16 cellular contexts compared by ENCODE assay signal in genomic region chr16:65044861-65045260, GRCh38.
DNase-seq lines count a peak whose midpoint lies in the region; ATAC-seq lines count a peak whose summit lies in the region.
"Had no signal": no experiment of that assay in that cellular context is flagged by ENCODE, and none has a peak within 500 bp of the region (broad histone marks: within the 10 kb centered on the region; RNA-seq: fewer than 3 reads in every experiment).

No MANE protein-coding gene starts in this region.

- CTCF ChIA-PET in activated CD4-positive, alpha-beta T cell treated with anti-CD3 and anti-CD28 coated beads for 36 hours (lab: Charles Lee) = no interaction called here

- ATAC-seq in HG03354 (IDR thresholded peaks at IDR 0.05; ENCODE audit: poor library complexity, severe bottlenecking, unreplicated experiment) = no peak
- no peak for ATAC-seq in stimulated activated effector memory CD8-positive, alpha-beta T cell treated with anti-CD3 and anti-CD28 coated beads, Interleukin-12 subunit alpha, Interleukin-12 subunit beta, amount 100 ng/mL, for 72 hours
- no peak for ATAC-seq in activated CD4-positive, alpha-beta T cell treated with anti-CD3 and anti-CD28 coated beads for 36 hours
- ATAC-seq: stimulated activated naive CD8-positive, alpha-beta T cell treated with anti-CD3 and anti-CD28 coated beads, Interleukin-15, Interleukin-2, amounts not matched to agents 100 U/mL and 50 U/mL, for 24 hours; T-cell had no signal

- DNase-seq in AG08396 (ENCODE audit: low spot score) (peak; percentile 47), OCI-M1 (lab: John Stamatoyannopoulos, UW) (peak; percentile 50), myocyte (ENCODE audit: low read depth) (peak; percentile 63)
- DNase-seq in stimulated activated effector memory CD8-positive, alpha-beta T cell treated with anti-CD3 and anti-CD28 coated beads, Interleukin-12 subunit alpha, Interleukin-12 subunit beta, amount 100 ng/mL, for 72 hours (ENCODE audit: low spot score in 2 of 2) = no peak
- DNase-seq in stimulated activated CD4-positive, alpha-beta T cell treated with anti-CD3 and anti-CD28 coated beads, Interleukin-2, amount 100 ng/mL, for 48 hours = no peak
- DNase-seq in activated CD4-positive, alpha-beta T cell treated with anti-CD3 and anti-CD28 coated beads for 36 hours = no peak
- DNase-seq: AML-193; DMS 273 treated with DMSO at 0.1 percent for 48 hours; sigmoid colon; stimulated activated naive CD8-positive, alpha-beta T cell treated with anti-CD3 and anti-CD28 coated beads, Interleukin-15, Interleukin-2, amounts not matched to agents 100 U/mL and 50 U/mL, for 24 hours; T-cell; WERI-Rb-1 had no signal

- peaks cover 18% of the 10 kb centered on the region for H3K9me3 Mint-ChIP-seq in stimulated activated effector memory CD8-positive, alpha-beta T cell treated with anti-CD3 and anti-CD28 coated beads, Interleukin-12 subunit alpha, Interleukin-12 subunit beta, amount 100 ng/mL, for 72 hours
- H3K9me3 Mint-ChIP-seq in activated CD4-positive, alpha-beta T cell treated with anti-CD3 and anti-CD28 coated beads for 36 hours (ENCODE audit: low read depth) = peaks cover 13% of the 10 kb centered on the region

- H3K4me1 Mint-ChIP-seq in stimulated activated effector memory CD8-positive, alpha-beta T cell treated with anti-CD3 and anti-CD28 coated beads, Interleukin-12 subunit alpha, Interleukin-12 subunit beta, amount 100 ng/mL, for 72 hours = no peaks in the 10 kb centered on the region
- H3K4me1 Mint-ChIP-seq in activated CD4-positive, alpha-beta T cell treated with anti-CD3 and anti-CD28 coated beads for 36 hours = no peaks in the 10 kb centered on the region
- H3K4me1 Mint-ChIP-seq: activated naive CD4-positive, alpha-beta T cell treated with anti-CD3 and anti-CD28 coated beads, Interleukin-2, amount 50 U/mL, for 24 hours; T-cell had no signal

- H3K36me3 Mint-ChIP-seq in stimulated activated effector memory CD8-positive, alpha-beta T cell treated with anti-CD3 and anti-CD28 coated beads, Interleukin-12 subunit alpha, Interleukin-12 subunit beta, amount 100 ng/mL, for 72 hours = no peaks in the 10 kb centered on the region
- no peaks in the 10 kb centered on the region for H3K36me3 Mint-ChIP-seq in activated CD4-positive, alpha-beta T cell treated with anti-CD3 and anti-CD28 coated beads for 36 hours (ENCODE audit: low read depth)
- H3K36me3 Mint-ChIP-seq: activated naive CD4-positive, alpha-beta T cell treated with anti-CD3 and anti-CD28 coated beads, Interleukin-2, amount 50 U/mL, for 24 hours; T-cell had no signal

- POLR2A ChIA-PET in activated CD4-positive, alpha-beta T cell treated with anti-CD3 and anti-CD28 coated beads for 36 hours (lab: Charles Lee) = no interaction called here

- H3K27me3 Mint-ChIP-seq in activated CD4-positive, alpha-beta T cell treated with anti-CD3 and anti-CD28 coated beads for 36 hours = no peaks in the 10 kb centered on the region
- H3K27me3 Mint-ChIP-seq: activated naive CD4-positive, alpha-beta T cell treated with anti-CD3 and anti-CD28 coated beads, Interleukin-2, amount 50 U/mL, for 24 hours; T-cell had no signal

- no peak overlapping the region for H3K4me3 Mint-ChIP-seq in stimulated activated effector memory CD8-positive, alpha-beta T cell treated with anti-CD3 and anti-CD28 coated beads, Interleukin-12 subunit alpha, Interleukin-12 subunit beta, amount 100 ng/mL, for 72 hours
- H3K4me3 Mint-ChIP-seq in activated CD4-positive, alpha-beta T cell treated with anti-CD3 and anti-CD28 coated beads for 36 hours = no peak overlapping the region
- H3K4me3 Mint-ChIP-seq: activated naive CD4-positive, alpha-beta T cell treated with anti-CD3 and anti-CD28 coated beads, Interleukin-2, amount 50 U/mL, for 24 hours; T-cell had no signal

- H3K27ac Mint-ChIP-seq in stimulated activated effector memory CD8-positive, alpha-beta T cell treated with anti-CD3 and anti-CD28 coated beads, Interleukin-12 subunit alpha, Interleukin-12 subunit beta, amount 100 ng/mL, for 72 hours = no peak overlapping the region
- H3K27ac Mint-ChIP-seq in activated CD4-positive, alpha-beta T cell treated with anti-CD3 and anti-CD28 coated beads for 36 hours = no peak overlapping the region
- H3K27ac Mint-ChIP-seq: activated naive CD4-positive, alpha-beta T cell treated with anti-CD3 and anti-CD28 coated beads, Interleukin-2, amount 50 U/mL, for 24 hours; T-cell had no signal

- intact Hi-C loops in activated CD4-positive, alpha-beta T cell treated with anti-CD3 and anti-CD28 coated beads for 36 hours (cut with DNase I, micrococcal nuclease) = no loop called here

- H3K27ac ChIP-seq in cingulate gyrus (ENCODE audit: low read depth, low read length) = peak overlapping the region; percentile 40
- H3K27ac ChIP-seq: KMS-11, sigmoid colon, WERI-Rb-1 had no signal

Comparison
In these comparisons a context has a peak if more than half of its experiments do, and no peak if none do; other contexts are left out.
1. DNase-seq: peak in AG08396 (single experiment), OCI-M1 (single experiment) and myocyte (single experiment); none in stimulated activated effector memory CD8-positive, alpha-beta T cell treated with anti-CD3 and anti-CD28 coated beads, Interleukin-12 subunit alpha, Interleukin-12 subunit beta, amount 100 ng/mL, for 72 hours (0 of 2), stimulated activated CD4-positive, alpha-beta T cell treated with anti-CD3 and anti-CD28 coated beads, Interleukin-2, amount 100 ng/mL, for 48 hours (0 of 2) and activated CD4-positive, alpha-beta T cell treated with anti-CD3 and anti-CD28 coated beads for 36 hours (single experiment).